In genomic region chr2:55133467-55134315, GRCh38 we compare ENCODE assay signal across 8 cellular contexts.
DNase-seq lines count a peak whose midpoint lies in the region; ATAC-seq and TF ChIP-seq lines count a peak whose summit lies in the region.

No MANE protein-coding gene starts in this region.

- DNase-seq in CD4-positive, CD25-positive, alpha-beta regulatory T cell, result peak; percentile 63 to 90 (median 71)
- peak; percentile 71 for DNase-seq in GM20000 (ENCODE audit: low spot score)
- peak; percentile 35 for DNase-seq in activated T-cell treated with anti-CD3 and anti-CD28 coated beads for 24 hours (ENCODE audit: low read depth)
- peak; percentile 93 to 96 for DNase-seq in fibroblast of lung (ENCODE audit: low read depth in 2 of 2)
- DNase-seq in thoracic aorta (ENCODE audit: low spot score), result peak; percentile 20
- no peak for DNase-seq in NCI-H82 (lab: John Stamatoyannopoulos, UW)

- peak overlapping the region; percentile 64 for H2AFZ ChIP-seq in fibroblast of lung (ENCODE audit: low read length)

- no peaks in the 10 kb centered on the region for H3K9me3 ChIP-seq in CD4-positive, CD25-positive, alpha-beta regulatory T cell (ENCODE audit: control insufficient read depth in 2 of 2, low read length in 2 of 2)
- H3K9me3 ChIP-seq in HUES6 (ENCODE audit: control insufficient read depth, insufficient read depth, low read depth, low read length), result no peaks in the 10 kb centered on the region
- no peaks in the 10 kb centered on the region for H3K9me3 ChIP-seq in fibroblast of lung (ENCODE audit: control insufficient read depth, insufficient read depth, low read depth, low read length)
- no peaks in the 10 kb centered on the region for H3K9me3 ChIP-seq in thoracic aorta

- H3K4me1 ChIP-seq in CD4-positive, CD25-positive, alpha-beta regulatory T cell (ENCODE audit: control insufficient read depth, insufficient read depth, low read length, poor library complexity, severe bottlenecking), result peaks cover 20% of the 10 kb centered on the region
- H3K4me1 ChIP-seq in HUES6 (ENCODE audit: control insufficient read depth, insufficient read depth, low read length), result peaks cover 43% of the 10 kb centered on the region
- H3K4me1 ChIP-seq in fibroblast of lung (ENCODE audit: control insufficient read depth, extremely low read depth, insufficient read depth, low read length), result peaks cover 7% of the 10 kb centered on the region
- H3K4me1 ChIP-seq in thoracic aorta (ENCODE audit: control insufficient read depth in 1 of 2, low read depth in 2 of 2), result peaks cover 9 to 20% of the 10 kb centered on the region in 2 donors

- H4K20me1 ChIP-seq in fibroblast of lung (ENCODE audit: control insufficient read depth, extremely low read depth, insufficient read depth, low read length), result no peaks in the 10 kb centered on the region

- no peak for TF ChIP-seq CTCF in GM20000 (IDR thresholded peaks at IDR 0.05; ENCODE audit: extremely low read depth, missing control alignments)
- TF ChIP-seq CTCF in fibroblast of lung (conservative IDR thresholded peaks at IDR 0.05 in 1 of 2, IDR thresholded peaks at IDR 0.05 in 1 of 2; ENCODE audit: low read depth in 1 of 2, low read length in 2 of 2), result no peak
- TF ChIP-seq CTCF in nephron (IDR thresholded peaks at IDR 0.05; ENCODE audit: unreplicated experiment in 3 of 3), result no peak
- no peak for TF ChIP-seq CTCF in thoracic aorta (IDR thresholded peaks at IDR 0.05)

- H3K36me3 ChIP-seq in CD4-positive, CD25-positive, alpha-beta regulatory T cell (ENCODE audit: control insufficient read depth, insufficient read depth, low read length), result no peaks in the 10 kb centered on the region
- H3K36me3 ChIP-seq in HUES6 (ENCODE audit: control insufficient read depth, insufficient read depth, low read length) (no peaks in the 10 kb centered on the region), fibroblast of lung (ENCODE audit: control insufficient read depth, insufficient read depth, low read length) (no peaks in the 10 kb centered on the region), thoracic aorta (no peaks in the 10 kb centered on the region)

- peak; percentile 79 to 85 for ATAC-seq in CD4-positive, CD25-positive, alpha-beta regulatory T cell (ENCODE audit: low read depth in 2 of 2)
- ATAC-seq in thoracic aorta (ENCODE audit: insufficient number of reproducible peaks, low FRiP score, low read depth), result peak; percentile 86

- peak overlapping the region; percentile 86 for H3K9ac ChIP-seq in HUES6 (ENCODE audit: low read length)
- peak overlapping the region; percentile 64 for H3K9ac ChIP-seq in fibroblast of lung (ENCODE audit: insufficient read depth, low read length)

- H3K36me3 Mint-ChIP-seq in CD4-positive, CD25-positive, alpha-beta regulatory T cell, result no peaks in the 10 kb centered on the region
- H3K36me3 Mint-ChIP-seq in nephron (ENCODE audit: low read depth), result no peaks in the 10 kb centered on the region

- H3K4me1 Mint-ChIP-seq in CD4-positive, CD25-positive, alpha-beta regulatory T cell, result peaks cover 30 to 56% (median 33%) of the 10 kb centered on the region in 4 donors
- peaks cover 42% of the 10 kb centered on the region for H3K4me1 Mint-ChIP-seq in nephron

- H3K4me3 Mint-ChIP-seq in CD4-positive, CD25-positive, alpha-beta regulatory T cell, result peak overlapping the region; percentile 84 to 89 (median 88)
- peak overlapping the region in 2 of 3 experiments; percentile 53 to 55 for H3K4me3 Mint-ChIP-seq in nephron

- H3K27ac ChIP-seq in CD4-positive, CD25-positive, alpha-beta regulatory T cell (ENCODE audit: insufficient read depth, low read length, poor library complexity, severe bottlenecking), result peak overlapping the region; percentile 91
- H3K27ac ChIP-seq in HUES6 (ENCODE audit: low read depth, low read length), result peak overlapping the region; percentile 97
- peak overlapping the region; percentile 87 for H3K27ac ChIP-seq in fibroblast of lung (ENCODE audit: insufficient read depth, low read length)
- peak overlapping the region; percentile 74 for H3K27ac ChIP-seq in thoracic aorta

- peak overlapping the region; percentile 99 for H3K4me2 ChIP-seq in fibroblast of lung (ENCODE audit: extremely low read depth, insufficient read depth, low read length)

- no peaks in the 10 kb centered on the region for H3K79me2 ChIP-seq in fibroblast of lung (ENCODE audit: control insufficient read depth, insufficient read depth, low read length)

- no peaks in the 10 kb centered on the region for H3K27me3 ChIP-seq in CD4-positive, CD25-positive, alpha-beta regulatory T cell (ENCODE audit: control insufficient read depth, insufficient read depth, low read length)
- H3K27me3 ChIP-seq in HUES6 (ENCODE audit: control insufficient read depth, insufficient read depth, low read length) (no peaks in the 10 kb centered on the region), fibroblast of lung (ENCODE audit: control insufficient read depth, insufficient read depth, low read length) (no peaks in the 10 kb centered on the region), thoracic aorta (replicated peaks; ENCODE audit: insufficient read depth) (no peaks in the 10 kb centered on the region)

- H3K4me3 ChIP-seq in CD4-positive, CD25-positive, alpha-beta regulatory T cell (ENCODE audit: low read depth, low read length), result peak overlapping the region; percentile 90
- H3K4me3 ChIP-seq in HUES6 (ENCODE audit: low read depth, low read length) (peak overlapping the region; percentile 43), fibroblast of lung (replicated peaks in 1 of 4; ENCODE audit: control extremely low read depth in 1 of 4, insufficient read depth in 1 of 4, low read depth in 3 of 4, low read length in 4 of 4) (peak overlapping the region; percentile 38 to 55 (median 47)), thoracic aorta (peak overlapping the region; percentile 69)

- H3K27me3 Mint-ChIP-seq in CD4-positive, CD25-positive, alpha-beta regulatory T cell, result no peaks in the 10 kb centered on the region
- H3K27me3 Mint-ChIP-seq in nephron (ENCODE audit: low read depth), result no peaks in the 10 kb centered on the region

- H3K9me3 Mint-ChIP-seq in CD4-positive, CD25-positive, alpha-beta regulatory T cell, result peaks cover 0 to 1% (median 0%) of the 10 kb centered on the region in 7 donors
- no peaks in the 10 kb centered on the region for H3K9me3 Mint-ChIP-seq in nephron

- H3K27ac Mint-ChIP-seq in CD4-positive, CD25-positive, alpha-beta regulatory T cell, result peak overlapping the region; percentile 96 to 97 (median 97)
- H3K27ac Mint-ChIP-seq in nephron, result peak overlapping the region; percentile 61 to 78 (median 70)
